In the genomic region with DNA sequence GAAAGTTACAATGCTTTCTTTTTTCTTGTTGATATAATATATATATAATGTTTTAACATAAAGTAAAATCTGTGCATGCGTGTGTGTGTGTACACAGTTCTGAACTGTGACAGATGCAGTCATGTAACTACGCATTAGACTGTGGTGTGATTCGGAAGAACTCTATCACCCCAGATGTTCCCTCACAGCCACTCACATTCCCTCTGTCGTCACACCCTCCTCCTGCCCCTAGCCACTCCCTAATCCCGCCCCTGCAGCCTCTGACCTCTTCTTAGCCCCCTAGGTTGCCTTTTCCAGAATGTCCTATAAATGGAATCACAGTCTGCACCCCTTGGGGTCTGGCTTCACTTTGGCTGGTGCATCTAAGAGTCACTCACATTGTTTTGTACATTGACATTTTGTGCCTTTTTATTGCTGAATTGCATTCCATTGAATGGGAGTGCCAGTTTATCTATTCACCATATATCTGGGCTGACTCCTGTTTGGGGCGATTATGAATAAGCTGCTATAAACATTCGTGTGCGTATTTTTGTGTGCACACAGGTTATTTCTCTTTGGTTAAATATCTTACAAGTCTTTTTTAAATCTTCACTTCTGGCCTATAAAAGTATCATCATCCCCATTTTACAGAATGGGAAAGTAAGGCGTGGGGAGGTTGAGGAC, we compare ENCODE assay signal across 1 cellular context.
TF ChIP-seq lines count a peak whose summit lies in the region.

No MANE protein-coding gene starts in this region.

TF ChIP-seq in K562, 482 proteins besides CTCF, POLR2A, EP300 and RAD21:
- TF ChIP-seq ZNF316 (IDR thresholded peaks at IDR 0.05) (0 out of 2 replicates have a peak, but pooled peaks have one; percentile 13), SREBF1 (IDR thresholded peaks at IDR 0.05; ENCODE audit: borderline replicate concordance, low read depth, low read length) (no peak), RBM25 (IDR thresholded peaks at IDR 0.05; ENCODE audit: low read depth, low read length, severe bottlenecking) (peak; percentile 19), ZNF707 (CRISPR knock-in tag; conservative IDR thresholded peaks at IDR 0.05) (no peak)
